17 cellular contexts compared by ENCODE assay signal in genomic region chr2:196995757-196996314, GRCh38.
A peak's percentile ranks its signal among the peaks of the same experiment; 100 is the strongest.
DNase-seq lines count a peak whose midpoint lies in the region; ATAC-seq, FAIRE-seq and TF ChIP-seq lines count a peak whose summit lies in the region.
"Had no signal": no experiment of that assay in that cellular context is flagged by ENCODE, and none has a peak within 500 bp of the region (broad histone marks: within the 10 kb centered on the region; RNA-seq: fewer than 3 reads in every experiment).

No MANE protein-coding gene starts in this region.

- TF ChIP-seq CTCF in D721Med (IDR thresholded peaks at IDR 0.05; ENCODE audit: insufficient read depth, missing control alignments), result no peak

- no peaks in the 10 kb centered on the region for H3K4me1 ChIP-seq in mesendoderm (ENCODE audit: control insufficient read depth, low read depth, low read length)
- H3K4me1 ChIP-seq: BLaER1 had no signal

- peaks cover 41% of the 10 kb centered on the region for H3K36me3 Mint-ChIP-seq in activated naive CD4-positive, alpha-beta T cell treated with anti-CD3 and anti-CD28 coated beads for 36 hours (ENCODE audit: low read depth)
- H3K36me3 Mint-ChIP-seq in activated naive CD4-positive, alpha-beta T cell treated with anti-CD3 and anti-CD28 coated beads, Interleukin-2, amount 50 U/mL, for 72 hours, result peaks cover 10 to 32% of the 10 kb centered on the region in 2 donors

- H3K4me3 Mint-ChIP-seq in activated naive CD4-positive, alpha-beta T cell treated with anti-CD3 and anti-CD28 coated beads for 36 hours, result no peak overlapping the region
- H3K4me3 Mint-ChIP-seq: CD4-positive, CD25-positive, alpha-beta regulatory T cell; GM23338; H9; IgD-negative memory B cell had no signal

- H3K23ac ChIP-seq in mesendoderm (ENCODE audit: low read length), result no peak overlapping the region

- H3K56ac ChIP-seq in mesendoderm (ENCODE audit: low read length), result no peak overlapping the region

- no peak overlapping the region for H2BK15ac ChIP-seq in mesendoderm (replicated peaks; ENCODE audit: low read depth)

- H3K4me3 ChIP-seq in mesendoderm (ENCODE audit: low read length), result no peak overlapping the region
- H3K4me3 ChIP-seq: A549, BLaER1, GM12878, GM23338 had no signal

- no peak overlapping the region for H3K27ac ChIP-seq in mesendoderm (ENCODE audit: low read depth, low read length)
- H3K27ac ChIP-seq: A549, BLaER1 had no signal

- H3K4me1 Mint-ChIP-seq in activated naive CD4-positive, alpha-beta T cell treated with anti-CD3 and anti-CD28 coated beads for 36 hours (ENCODE audit: low read depth), result peaks cover 24% of the 10 kb centered on the region
- H3K4me1 Mint-ChIP-seq: GM23338 had no signal

- H3K79me1 ChIP-seq in mesendoderm (ENCODE audit: low read length), result no peaks in the 10 kb centered on the region

- no peak for DNase-seq in activated naive CD4-positive, alpha-beta T cell treated with anti-CD3 and anti-CD28 coated beads for 36 hours
- no peak for DNase-seq in activated naive CD4-positive, alpha-beta T cell treated with anti-CD3 and anti-CD28 coated beads, Interleukin-2, amount 50 U/mL, for 72 hours (ENCODE audit: low spot score in 2 of 2)
- DNase-seq in D721Med (ENCODE audit: insufficient read length, low spot score), result no peak
- no peak for DNase-seq in mesendoderm
- DNase-seq in DMS53 (lab: John Stamatoyannopoulos, UW), result no peak
- no peak for DNase-seq in stimulated activated CD4-positive, alpha-beta T cell treated with anti-CD3 and anti-CD28 coated beads, Interleukin-4, amount 100 ng/mL, for 1 hour
- DNase-seq: CD4-positive, CD25-positive, alpha-beta regulatory T cell; DMS 273 treated with DMSO at 0.1 percent for 48 hours; DMS79; H9 had no signal

- CTCF ChIA-PET in activated naive CD4-positive, alpha-beta T cell treated with anti-CD3 and anti-CD28 coated beads for 36 hours (lab: Charles Lee), result no interaction called here

- H3K27me3 Mint-ChIP-seq in activated naive CD4-positive, alpha-beta T cell treated with anti-CD3 and anti-CD28 coated beads for 36 hours (ENCODE audit: low read depth), result no peaks in the 10 kb centered on the region
- H3K27me3 Mint-ChIP-seq: CD4-positive, CD25-positive, alpha-beta regulatory T cell; IgD-negative memory B cell had no signal

- H3K4ac ChIP-seq in mesendoderm (ENCODE audit: low read depth, low read length), result no peak overlapping the region

- no peak for ATAC-seq in activated naive CD4-positive, alpha-beta T cell treated with anti-CD3 and anti-CD28 coated beads, Interleukin-2, amount 50 U/mL, for 72 hours
- ATAC-seq in SK-N-SH treated with all-trans-retinoic acid at 6 μM for 48 hours, result peak; percentile 69
- ATAC-seq: A549, GM12878, GM23338 had no signal

- H4K5ac ChIP-seq in mesendoderm (ENCODE audit: low read length), result no peak overlapping the region

- no peak overlapping the region for H3K4me2 ChIP-seq in mesendoderm (ENCODE audit: low read length)
- H3K4me2 ChIP-seq: A549, BLaER1, GM23338 had no signal

- H3K79me2 ChIP-seq in mesendoderm (ENCODE audit: control insufficient read depth, insufficient read depth, low read length), result no peaks in the 10 kb centered on the region

- no peaks in the 10 kb centered on the region for H3K27me3 ChIP-seq in mesendoderm (ENCODE audit: insufficient read depth, low read length, poor library complexity)
- H3K27me3 ChIP-seq: BLaER1 had no signal

- H4K8ac ChIP-seq in mesendoderm (ENCODE audit: low read depth, low read length), result no peak overlapping the region

- peak overlapping the region; percentile 34 for H3K27ac Mint-ChIP-seq in activated naive CD4-positive, alpha-beta T cell treated with anti-CD3 and anti-CD28 coated beads for 36 hours
- no peak overlapping the region for H3K27ac Mint-ChIP-seq in activated naive CD4-positive, alpha-beta T cell treated with anti-CD3 and anti-CD28 coated beads, Interleukin-2, amount 50 U/mL, for 72 hours
- H3K27ac Mint-ChIP-seq: GM23338, H9 had no signal

- intact Hi-C loops in activated naive CD4-positive, alpha-beta T cell treated with anti-CD3 and anti-CD28 coated beads for 36 hours (cut with micrococcal nuclease), result no loop called here

- H3K9ac ChIP-seq in mesendoderm (ENCODE audit: low read length), result no peak overlapping the region
- H3K9ac ChIP-seq: BLaER1 had no signal

- WGBS in mesendoderm (ENCODE audit: extremely low coverage, insufficient coverage, low lambda C conversion rate), result no CpG with 5 or more reads among the region's 3 CpGs

- H2AK5ac ChIP-seq in mesendoderm (ENCODE audit: low read length), result no peak overlapping the region

- H2BK120ac ChIP-seq in mesendoderm (ENCODE audit: low read depth, low read length), result no peak overlapping the region

- no peaks in the 10 kb centered on the region for H3K9me3 Mint-ChIP-seq in activated naive CD4-positive, alpha-beta T cell treated with anti-CD3 and anti-CD28 coated beads for 36 hours
- peaks cover 0 to under 1% of the 10 kb centered on the region in 2 donors for H3K9me3 Mint-ChIP-seq in activated naive CD4-positive, alpha-beta T cell treated with anti-CD3 and anti-CD28 coated beads, Interleukin-2, amount 50 U/mL, for 72 hours
- H3K9me3 Mint-ChIP-seq: CD4-positive, CD25-positive, alpha-beta regulatory T cell; GM23338; H9; IgD-negative memory B cell had no signal

- no peak overlapping the region for H2BK5ac ChIP-seq in mesendoderm (ENCODE audit: low read length)

- H3K36me3 ChIP-seq in mesendoderm (ENCODE audit: control insufficient read depth, insufficient read depth, low read length), result no peaks in the 10 kb centered on the region
- H3K36me3 ChIP-seq: BLaER1 had no signal

- FAIRE-seq in D721Med (lab: Jason Lieb, UNC), result peak; percentile 6
- FAIRE-seq: A549, GM12878, GM18507 had no signal

- H3K18ac ChIP-seq in mesendoderm (ENCODE audit: low read length), result peak overlapping the region; percentile 28

TF ChIP-seq in SK-N-SH treated with all-trans-retinoic acid at 6 μM for 48 hours, 23 proteins besides CTCF, POLR2A, EP300 and RAD21 (continues in another document):
- peak; percentile 67 for TF ChIP-seq TCF4 (CRISPR knock-in tag; IDR thresholded peaks at IDR 0.05; ENCODE audit: borderline replicate concordance)
- no peak for TF ChIP-seq ESRRG (CRISPR knock-in tag; IDR thresholded peaks at IDR 0.05)
- peak; percentile 79; the same call in 1 of the 2 replicates for TF ChIP-seq CREB5 (CRISPR knock-in tag; IDR thresholded peaks at IDR 0.05; ENCODE audit: low read depth)
- TF ChIP-seq GLIS3 (CRISPR knock-in tag; IDR thresholded peaks at IDR 0.05), result peak; percentile 26; the same call in 1 of the 2 replicates
- 0 out of 2 replicates have a peak, but pooled peaks have one; percentile 37 for TF ChIP-seq ZFP3 (CRISPR knock-in tag; IDR thresholded peaks at IDR 0.05)
- TF ChIP-seq RARB (CRISPR knock-in tag; IDR thresholded peaks at IDR 0.05), result no peak
- TF ChIP-seq ZNF565 (CRISPR knock-in tag; conservative IDR thresholded peaks at IDR 0.05; ENCODE audit: low read depth), result no peak
- no peak for TF ChIP-seq ZNF70 (CRISPR knock-in tag; IDR thresholded peaks at IDR 0.05)
- TF ChIP-seq BACH2 (CRISPR knock-in tag; IDR thresholded peaks at IDR 0.05; ENCODE audit: borderline replicate concordance), result no peak
- no peak for TF ChIP-seq CSDC2 (CRISPR knock-in tag; IDR thresholded peaks at IDR 0.05)
- no peak for TF ChIP-seq ZFP30 (CRISPR knock-in tag; IDR thresholded peaks at IDR 0.05)
- TF ChIP-seq TSHZ2 (CRISPR knock-in tag; IDR thresholded peaks at IDR 0.05), result peak; percentile 53; the same call in 1 of the 2 replicates
